In the genomic region with DNA sequence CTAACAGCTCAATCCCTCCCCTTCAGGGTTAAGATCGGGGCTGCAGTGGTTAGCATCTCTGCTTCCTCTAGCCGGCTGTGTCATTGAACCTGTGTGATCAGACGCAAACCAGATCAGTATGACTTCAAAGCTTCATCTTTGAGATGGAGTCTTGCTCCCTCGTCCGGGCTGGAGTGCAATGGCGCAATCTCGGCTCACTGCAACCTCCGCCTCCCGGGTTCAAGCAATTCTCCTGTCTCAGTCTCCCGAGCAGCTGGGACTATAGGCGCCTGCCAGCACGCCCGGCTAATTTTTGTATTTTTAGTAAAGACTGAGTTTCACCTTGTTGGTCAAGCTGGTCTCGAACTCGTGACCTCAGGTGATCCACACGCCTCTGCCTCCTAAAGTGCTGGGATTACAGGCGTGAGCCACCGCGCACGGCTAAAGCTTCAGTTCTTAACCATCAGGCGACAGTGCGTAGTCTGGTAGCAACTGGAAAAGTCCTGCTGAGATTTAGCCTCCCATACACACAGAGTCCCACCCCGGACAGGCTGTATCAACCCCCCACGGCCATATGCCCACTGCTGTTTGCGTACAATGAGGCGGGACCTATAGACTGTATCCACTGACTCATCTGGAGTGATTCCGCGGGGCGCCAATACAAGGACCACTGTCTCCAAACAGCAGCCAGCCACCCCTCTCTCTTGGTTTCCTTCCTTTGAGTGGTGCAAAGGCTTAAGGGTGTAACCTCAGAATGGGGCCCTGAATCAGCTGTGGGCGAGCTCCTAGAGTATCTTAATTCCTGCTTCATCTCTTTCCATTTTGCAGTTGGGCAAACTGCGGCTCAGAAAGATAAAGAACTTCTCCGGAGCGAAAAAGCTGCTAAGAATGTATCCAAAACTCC, we compare ENCODE assay signal across 8 cellular contexts. TPM values are rescaled to one million over a fixed set of nuclear protein-coding genes. Genes with fewer than 3 reads are reported as not detected.
DNase-seq lines count a peak whose midpoint lies in the region; ATAC-seq and TF ChIP-seq lines count a peak whose summit lies in the region.

No MANE protein-coding gene starts in this region.

- H3K4me1 Mint-ChIP-seq in activated naive CD8-positive, alpha-beta T cell (ENCODE audit: low read depth) = peaks cover 45% of the 10 kb centered on the region

- H3K4me3 Mint-ChIP-seq in activated naive CD8-positive, alpha-beta T cell = peak overlapping the region; percentile 97

- H4K91ac ChIP-seq in IMR-90 (ENCODE audit: insufficient read depth, low read depth, low read length) = peak overlapping the region; percentile 59

- POLR2A ChIA-PET in IMR-90 (lab: Charles Lee; ENCODE audit: unreplicated experiment) (no interaction called here), SK-N-SH (lab: Yijun Ruan, JAX) (interaction anchor here (1.3 to 2.7 kb wide), 2 partner anchors 9 to 28 kb away, joined by 4 to 29 read pairs; a partner anchor contains a TSS)

- H2BK20ac ChIP-seq in IMR-90 (ENCODE audit: low read depth, low read length) = no peak overlapping the region

- no peaks in the 10 kb centered on the region for H3K27me3 Mint-ChIP-seq in activated naive CD8-positive, alpha-beta T cell

- peak overlapping the region; percentile 87 for H3K23ac ChIP-seq in IMR-90 (ENCODE audit: low read depth, low read length)

- H2BK15ac ChIP-seq in IMR-90 (ENCODE audit: low read depth, low read length) = peak overlapping the region; percentile 29; the same call in 2 of the 3 replicates

- TF ChIP-seq CTCF in IMR-90 (conservative IDR thresholded peaks at IDR 0.05; ENCODE audit: low read depth, low read length) (no peak), SK-N-SH (IDR thresholded peaks at IDR 0.05) (peak; percentile 24), heart left ventricle (IDR thresholded peaks at IDR 0.05) (peak in 3 of 12 donors; percentile 11 to 19 (median 16))

- H3K36me3 Mint-ChIP-seq in activated naive CD8-positive, alpha-beta T cell = peaks cover 5% of the 10 kb centered on the region

- H4K8ac ChIP-seq in IMR-90 (ENCODE audit: low read depth in 2 of 2, low read length in 2 of 2) = peak overlapping the region; percentile 87 to 97

- dilution Hi-C loops in IMR-90 (cut with HindIII; ENCODE audit: low sequenced_read_pairs, unreplicated experiment) = no loop called here

- intact Hi-C loops in IMR-90 (cut with micrococcal nuclease) = loop anchor here (10.0 kb wide), 1 partner anchor 390 kb away; no protein-coding TSS in a partner anchor
- intact Hi-C loops in heart left ventricle (cut with DNase I) = loop anchor here in 2 of 10 donors (2.0 kb wide), 1 partner anchor 28 kb away; a partner anchor contains a TSS
- intact Hi-C loops in posterior vena cava (cut with DNase I) = no loop called here

- TF ChIP-seq RAD21 in IMR-90 (IDR thresholded peaks at IDR 0.05; ENCODE audit: low read length) (no peak), SK-N-SH (IDR thresholded peaks at IDR 0.05; ENCODE audit: low read length) (no peak)

- no peaks in the 10 kb centered on the region for H3K9me3 ChIP-seq in IMR-90 (ENCODE audit: control insufficient read depth, insufficient read depth, low read length)
- H3K9me3 ChIP-seq in SK-N-SH = no peaks in the 10 kb centered on the region
- H3K9me3 ChIP-seq in heart left ventricle = no peaks in the 10 kb centered on the region

- H3K18ac ChIP-seq in IMR-90 (ENCODE audit: low read depth, low read length) = peak overlapping the region; percentile 2; the same call in 1 of the 2 replicates

- H3K27me3 ChIP-seq in IMR-90 (ENCODE audit: control insufficient read depth, insufficient read depth, low read length) (no peaks in the 10 kb centered on the region), SK-N-SH (ENCODE audit: insufficient read depth) (no peaks in the 10 kb centered on the region), heart left ventricle (no peaks in the 10 kb centered on the region)

- H2AK5ac ChIP-seq in IMR-90 (ENCODE audit: low read depth, low read length) = peak overlapping the region; percentile 24; the same call in 1 of the 2 replicates

- peaks cover 8% of the 10 kb centered on the region for H3K9me1 ChIP-seq in IMR-90 (ENCODE audit: insufficient read depth, low read length)

- BruUV-seq in IMR-90 (replicated peaks; lab: Mats Ljungman, UMichigan) = no TSS peak

- H3K9me2 ChIP-seq in SK-N-SH = no peaks in the 10 kb centered on the region

- H3K4me1 ChIP-seq in IMR-90 (ENCODE audit: control insufficient read depth, insufficient read depth, low read length) = peaks cover 6% of the 10 kb centered on the region
- H3K4me1 ChIP-seq in SK-N-SH (ENCODE audit: control insufficient read depth in 1 of 2, insufficient read depth in 2 of 2, low read depth in 1 of 2, low read length in 1 of 2) = peaks cover 0 to 7% of the 10 kb centered on the region in 2 experiments; a peak in 1 of 4 replicates
- H3K4me1 ChIP-seq in heart left ventricle = peaks cover 0 to 25% (median 13%) of the 10 kb centered on the region in 12 donors
- H3K4me1 ChIP-seq in urinary bladder (ENCODE audit: insufficient read depth) = peaks cover 1% of the 10 kb centered on the region

- H3K79me1 ChIP-seq in IMR-90 (ENCODE audit: low read depth in 1 of 2, low read length in 2 of 2) = peaks cover 0 to 25% of the 10 kb centered on the region in 2 experiments; a peak in 3 of 4 replicates

- peak overlapping the region; percentile 63 for H2BK120ac ChIP-seq in IMR-90 (ENCODE audit: low read depth, low read length)

- peak overlapping the region; percentile 65 for H3K4me2 ChIP-seq in IMR-90 (ENCODE audit: low read depth, low read length)
- H3K4me2 ChIP-seq in SK-N-SH = peak overlapping the region; percentile 90

- CTCF ChIA-PET in IMR-90 (lab: Yijun Ruan, JAX) (interaction anchor here (0.8 kb wide), 1 partner anchor 284 kb away, joined by 4 read pairs; no protein-coding TSS in a partner anchor), SK-N-SH (lab: Yijun Ruan, JAX) (interaction anchor here (0.6 to 2.2 kb wide), 15 partner anchors 23 to 654 kb away, joined by 3 to 7 read pairs (median 3); a partner anchor contains a TSS)

- peak in 1 of 2 experiments; percentile 15; a peak in 1 of 4 replicates for TF ChIP-seq EP300 in SK-N-SH (IDR thresholded peaks at IDR 0.05; ENCODE audit: borderline replicate concordance in 1 of 2, low read depth in 1 of 2, low read length in 1 of 2)

- peak overlapping the region; percentile 47 for H4K5ac ChIP-seq in IMR-90 (ENCODE audit: low read depth, low read length)

- H2AK9ac ChIP-seq in IMR-90 (replicated peaks; ENCODE audit: low read depth, low read length, poor library complexity) = peak overlapping the region; percentile 93

- H3K27ac Mint-ChIP-seq in activated naive CD8-positive, alpha-beta T cell = peak overlapping the region; percentile 100

- H3K36me3 ChIP-seq in IMR-90 (ENCODE audit: control insufficient read depth, insufficient read depth, low read length) (no peaks in the 10 kb centered on the region), SK-N-SH (replicated peaks in 1 of 2; ENCODE audit: control insufficient read depth in 1 of 2, insufficient read depth in 2 of 2, low read length in 1 of 2) (no peaks in the 10 kb centered on the region), heart left ventricle (peaks cover 0 to 6% (median 0%) of the 10 kb centered on the region in 9 donors), urinary bladder (ENCODE audit: insufficient read depth) (no peaks in the 10 kb centered on the region)

- H3K4me3 ChIP-seq in IMR-90 (ENCODE audit: insufficient read depth, low read depth, low read length) = peak overlapping the region; percentile 72
- H3K4me3 ChIP-seq in SK-N-SH (ENCODE audit: low read depth in 2 of 2, low read length in 1 of 2) = peak overlapping the region; percentile 77 to 97
- H3K4me3 ChIP-seq in heart left ventricle = peak overlapping the region; percentile 64 to 99 (median 96)
- peak overlapping the region; percentile 59 for H3K4me3 ChIP-seq in urinary bladder (ENCODE audit: low read depth, low read length)

- ATAC-seq in GM21515 (IDR thresholded peaks at IDR 0.05; ENCODE audit: unreplicated experiment) = peak; percentile 36
- ATAC-seq in IMR-90 (ENCODE audit: low read depth) = peak; percentile 74
- ATAC-seq in heart left ventricle = peak; percentile 56 to 70 (median 68)

- H2AFZ ChIP-seq in IMR-90 (replicated peaks; ENCODE audit: low read length, poor library complexity) (peak overlapping the region; percentile 96), SK-N-SH (ENCODE audit: low read depth) (peak overlapping the region; percentile 92)

- peak; percentile 95 for DNase-seq in DMS53 (lab: John Stamatoyannopoulos, UW)
- peak; percentile 81 for DNase-seq in IMR-90
- peak; percentile 64 for DNase-seq in SK-N-SH
- peak; percentile 59 to 70 (median 66) for DNase-seq in heart left ventricle
- peak; percentile 84 for DNase-seq in posterior vena cava (ENCODE audit: low spot score)

- peak overlapping the region; percentile 6 for H3K14ac ChIP-seq in IMR-90 (replicated peaks; ENCODE audit: low read depth, low read length)

- H3K27ac ChIP-seq in IMR-90 (ENCODE audit: insufficient read depth, low read length) (peak overlapping the region; percentile 65), SK-N-SH (ENCODE audit: low read depth in 2 of 2, low read length in 1 of 2) (peak overlapping the region; percentile 93 to 99), heart left ventricle (peak overlapping the region; percentile 93 to 100 (median 99)), urinary bladder (ENCODE audit: low read depth) (peak overlapping the region; percentile 18)

- peak overlapping the region; percentile 84 for H3K56ac ChIP-seq in IMR-90 (ENCODE audit: extremely low read depth, insufficient read depth, low read length)

- no peak for TF ChIP-seq POLR2A in IMR-90 (IDR thresholded peaks at IDR 0.05; ENCODE audit: low read depth, low read length)
- no peak for TF ChIP-seq POLR2A in heart left ventricle (IDR thresholded peaks at IDR 0.05)

- 8% methylated on average over 6 of the region's 33 CpGs; no CpG with 5 or more reads in 1 of the 2 experiments for WGBS in IMR-90 (ENCODE audit: extremely low coverage in 2 of 2, insufficient read length in 1 of 2), 2 experiments
- 5% methylated on average over 33 of the region's 33 CpGs for WGBS in SK-N-SH (ENCODE audit: low lambda C conversion rate)
- WGBS in heart left ventricle, 4 donors = 0 to 2% (median 1%) methylated on average over 30 to 33 of the region's 33 CpGs
- WGBS in urinary bladder = 2% methylated on average over 33 of the region's 33 CpGs

- H4K20me1 ChIP-seq in IMR-90 (ENCODE audit: insufficient read depth, low read length) (peaks cover 6% of the 10 kb centered on the region; the same call in 1 of the 2 replicates), SK-N-SH (ENCODE audit: insufficient read depth) (no peaks in the 10 kb centered on the region)

- peak overlapping the region; percentile 22 for H2BK5ac ChIP-seq in IMR-90 (ENCODE audit: low read depth, low read length, poor library complexity, severe bottlenecking)

- H3F3A ChIP-seq in SK-N-SH (replicated peaks; ENCODE audit: insufficient read depth) = peaks cover 21% of the 10 kb centered on the region

- H3K9me3 Mint-ChIP-seq in activated naive CD8-positive, alpha-beta T cell (ENCODE audit: low read depth) = no peaks in the 10 kb centered on the region

- in situ Hi-C loops in IMR-90 (cut with MboI; ENCODE audit: low sequenced_read_pairs) = no loop called here

- H3K9ac ChIP-seq in IMR-90 (ENCODE audit: low read depth, low read length) (peak overlapping the region; percentile 46), SK-N-SH (peak overlapping the region; percentile 100)

- H3K4ac ChIP-seq in IMR-90 (ENCODE audit: low read depth, low read length) = peak overlapping the region; percentile 77

- H3K79me2 ChIP-seq in SK-N-SH (ENCODE audit: insufficient read depth) = peaks cover 17% of the 10 kb centered on the region

RNA-seq across cellular contexts. Expression of a gene that starts 23.3 kb away (rescaled TPM):
- total RNA-seq in IMR-90 (2012; rRNA removed) = not detected in 2 replicates
- polyA plus RNA-seq in IMR-90 (2012; rRNA removed) = not detected in 2 replicates
- not detected in 2 replicates for polyA plus RNA-seq in IMR-90 (2012; cell fraction: cytosol; rRNA removed)
- not detected in 2 replicates for polyA plus RNA-seq in IMR-90 (2012; cell fraction: nucleus; rRNA removed; ENCODE audit: low replicate concordance)
- polyA plus RNA-seq in SK-N-SH (2012; rRNA removed) = not detected in 2 replicates
- polyA plus RNA-seq in SK-N-SH (2012; cell fraction: cytosol; rRNA removed) = not detected in 2 replicates
- not detected in 2 replicates for polyA plus RNA-seq in SK-N-SH (2012; cell fraction: nucleus; rRNA removed)
- 1 to 10 TPM in 4 of 9 donors, not detected in 5; 2.9 to 4.8 (median 3.1) TPM for total RNA-seq in heart left ventricle
- polyA plus RNA-seq in heart left ventricle = under 1 TPM in 1 of 2 donors, not detected in 1; 0.68 TPM
- 1 to 10 TPM in 1 of 2 donors, not detected in 1; 7.6 TPM for total RNA-seq in posterior vena cava
- total RNA-seq in urinary bladder = not detected
- 2.0 TPM for polyA plus RNA-seq in urinary bladder

RNA-seq across cellular contexts. Expression of a gene that starts 27.8 kb away (rescaled TPM):
- total RNA-seq in IMR-90 (2012; rRNA removed) = 609 and 676 TPM in 2 replicates
- 143 and 162 TPM in 2 replicates for polyA plus RNA-seq in IMR-90 (2012; rRNA removed)
- 33.0 and 68.9 TPM in 2 replicates for polyA plus RNA-seq in IMR-90 (2012; cell fraction: cytosol; rRNA removed)
- 7.9 and 79.6 TPM in 2 replicates for polyA plus RNA-seq in IMR-90 (2012; cell fraction: nucleus; rRNA removed; ENCODE audit: low replicate concordance)
- 113 and 148 TPM in 2 replicates for polyA plus RNA-seq in SK-N-SH (2012; rRNA removed)
- polyA plus RNA-seq in SK-N-SH (2012; cell fraction: cytosol; rRNA removed) = 170 and 181 TPM in 2 replicates
- polyA plus RNA-seq in SK-N-SH (2012; cell fraction: nucleus; rRNA removed) = 43.6 and 77.8 TPM in 2 replicates
- 100 to 1,000 TPM; 135 to 260 (median 189) TPM for total RNA-seq in heart left ventricle
- polyA plus RNA-seq in heart left ventricle = 100 to 1,000 TPM in 1 of 2 donors, 10 to 100 TPM in 1; 74.3 to 184 TPM
- total RNA-seq in posterior vena cava = 100 to 1,000 TPM; 214 to 262 TPM
- total RNA-seq in urinary bladder = 493 TPM
- polyA plus RNA-seq in urinary bladder = 167 TPM

RNA-seq across cellular contexts. Expression of a gene that starts 47.9 kb away (rescaled TPM):
- total RNA-seq in IMR-90 (2012; rRNA removed) = not detected in 2 replicates
- polyA plus RNA-seq in IMR-90 (2012; rRNA removed) = not detected in 2 replicates
- polyA plus RNA-seq in IMR-90 (2012; cell fraction: cytosol; rRNA removed) = not detected in 2 replicates
- polyA plus RNA-seq in IMR-90 (2012; cell fraction: nucleus; rRNA removed; ENCODE audit: low replicate concordance) = not detected in 2 replicates
- not detected in 2 replicates for polyA plus RNA-seq in SK-N-SH (2012; rRNA removed)
- not detected in 2 replicates for polyA plus RNA-seq in SK-N-SH (2012; cell fraction: cytosol; rRNA removed)
- polyA plus RNA-seq in SK-N-SH (2012; cell fraction: nucleus; rRNA removed) = not detected in 2 replicates
- total RNA-seq in heart left ventricle = 1 to 10 TPM in 5 of 9 donors, not detected in 4; 1.2 to 2.6 (median 1.8) TPM
- under 1 TPM in 1 of 2 donors, not detected in 1; 0.24 TPM for polyA plus RNA-seq in heart left ventricle
- total RNA-seq in posterior vena cava = 1 to 10 TPM in 1 of 2 donors, not detected in 1; 2.5 TPM
- not detected for total RNA-seq in urinary bladder
- 0.49 TPM for polyA plus RNA-seq in urinary bladder

Comparison
In these comparisons a context has a peak if more than half of its experiments do, and no peak if none do; other contexts are left out.
1. Peak in every context shown above with its lines: DNase-seq, ATAC-seq, H3K4me3 ChIP-seq and H3K27ac ChIP-seq.
2. H3K27ac ChIP-seq: peak in every context shown above with its lines; median percentile 99 in heart left ventricle; 96 in SK-N-SH; 65 in IMR-90; 18 in urinary bladder.